28 cellular contexts compared by ENCODE assay signal in genomic region chr10:32987172-32987571, GRCh38.
"Had no signal": no experiment of that assay in that cellular context is flagged by ENCODE, and none has a peak within 500 bp of the region (broad histone marks: within the 10 kb centered on the region; RNA-seq: fewer than 3 reads in every experiment).

No MANE protein-coding gene starts in this region.

- H3K27me3 ChIP-seq: neural progenitor cell, ovary, spleen, stomach, thyroid gland, tibial nerve, upper lobe of left lung, vagina had no signal

- H3K4me2 ChIP-seq: neural progenitor cell, smooth muscle cell had no signal

- FAIRE-seq: urothelium cell line had no signal

- H3K4me1 ChIP-seq: neural progenitor cell, parathyroid adenoma, psoas muscle had no signal

- ATAC-seq: naive thymus-derived CD4-positive, alpha-beta T cell; natural killer cell; psoas muscle; right cardiac atrium; sciatic nerve; stimulated activated effector memory CD8-positive, alpha-beta T cell treated with anti-CD3 and anti-CD28 coated beads, Interleukin-12 subunit alpha, Interleukin-12 subunit beta, amount 100 ng/mL, for 72 hours; stimulated activated naive B cell treated with anti-CD40 and anti-IgM and Interleukin-4, amounts not matched to agents 10 μg/mL and 1 μg/mL and 100 μg/mL, for 72 hours had no signal

- H3K79me2 ChIP-seq: parathyroid adenoma had no signal

- H3K9me3 ChIP-seq: ovary, psoas muscle, stomach, thoracic aorta, thyroid gland, tibial nerve, upper lobe of left lung, vagina had no signal

- H3K9ac ChIP-seq: neural progenitor cell, parathyroid adenoma had no signal

- DNase-seq: naive thymus-derived CD4-positive, alpha-beta T cell; natural killer cell; occipital lobe; ovary; posterior cingulate gyrus; psoas muscle; right cardiac atrium; spleen; stimulated activated CD4-positive, alpha-beta T cell treated with anti-CD3 and anti-CD28 coated beads, Interleukin-12 subunit alpha, Interleukin-12 subunit beta, amount 100 ng/mL, for 4 hours; stimulated activated CD4-positive, alpha-beta T cell treated with anti-CD3 and anti-CD28 coated beads, Interleukin-1b, Interleukin-23, amount 100 ng/mL, for 48 hours; stimulated activated CD4-positive, alpha-beta T cell treated with anti-CD3 and anti-CD28 coated beads, Interleukin-4, amount 100 ng/mL, for 1 hour; stimulated activated CD4-positive, alpha-beta T cell treated with anti-CD3 and anti-CD28 coated beads, Interleukin-4, amount 100 ng/mL, for 4 hours; stimulated activated naive B cell treated with anti-CD40 and anti-IgM and Interleukin-4, amounts not matched to agents 10 μg/mL and 1 μg/mL and 100 μg/mL, for 72 hours; stimulated activated naive CD4-positive, alpha-beta T cell treated with Interleukin-2 at 50 U/mL for 16 hours; stomach; thyroid gland; trophoblast cell; upper lobe of left lung had no signal

- H2AFZ ChIP-seq: neural progenitor cell, parathyroid adenoma had no signal

- H3K27ac ChIP-seq: neural progenitor cell, ovary, parathyroid adenoma, psoas muscle, skin epidermis, spleen, stomach, thoracic aorta, thyroid gland, tibial nerve, vagina had no signal

- H3K4me3 ChIP-seq: neural progenitor cell, ovary, psoas muscle, skin epidermis, smooth muscle cell, spleen, stomach, thoracic aorta, thyroid gland, tibial nerve, upper lobe of left lung, vagina had no signal

- H3K36me3 ChIP-seq: neural progenitor cell, ovary, spleen, stomach, thoracic aorta, thyroid gland, tibial nerve, upper lobe of left lung, vagina had no signal
